Comparison of ENCODE assay signal across 13 cellular contexts in the genomic region with DNA sequence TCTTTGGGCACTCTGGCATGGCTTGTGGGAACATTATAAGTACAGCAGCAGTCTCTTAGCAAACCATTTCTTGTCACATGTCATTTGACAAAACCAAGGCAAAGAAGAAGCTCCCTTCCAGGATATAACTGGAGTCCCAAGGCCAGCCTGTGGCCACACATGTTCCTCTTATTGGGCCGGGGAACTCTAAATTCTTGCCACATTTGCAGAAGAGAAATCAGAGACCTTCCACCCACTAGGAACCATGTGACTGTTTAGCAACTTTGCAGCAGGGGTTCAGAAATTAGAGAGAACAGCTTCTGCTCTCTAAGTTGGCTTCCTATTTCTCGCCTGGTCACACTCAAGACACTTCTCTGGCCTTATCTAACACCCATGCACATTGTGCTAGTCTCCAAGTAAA. TPM values are rescaled to one million over a fixed set of nuclear protein-coding genes. Genes with fewer than 3 reads are reported as not detected.
DNase-seq lines count a peak whose midpoint lies in the region; ATAC-seq, FAIRE-seq and TF ChIP-seq lines count a peak whose summit lies in the region.
"Had no signal": no experiment of that assay in that cellular context is flagged by ENCODE, and none has a peak within 500 bp of the region (broad histone marks: within the 10 kb centered on the region; RNA-seq: fewer than 3 reads in every experiment).

No MANE protein-coding gene starts in this region.

- DNase-seq in CD1c-positive myeloid dendritic cell (ENCODE audit: extremely low spot score) (peak; percentile 97), lung (ENCODE audit: low spot score) (peak; percentile 43), DMS 273 (lab: John Stamatoyannopoulos, UW; ENCODE audit: unreplicated experiment) (no peak), kidney (no peak)
- no peak for DNase-seq in stimulated activated CD4-positive, alpha-beta T cell treated with anti-CD3 and anti-CD28 coated beads, Interleukin-12 subunit alpha, Interleukin-12 subunit beta, amount 100 ng/mL, for 4 hours
- DNase-seq in effector memory CD4-positive, alpha-beta T cell = no peak
- DNase-seq: NCI-H774 had no signal

- ATAC-seq in HG02763 (IDR thresholded peaks at IDR 0.05; ENCODE audit: unreplicated experiment) (peak; percentile 52), lung (ENCODE audit: insufficient read depth, low FRiP score) (peak; percentile 38)
- ATAC-seq: stimulated activated effector memory CD8-positive, alpha-beta T cell treated with anti-CD3 and anti-CD28 coated beads, Interleukin-12 subunit alpha, Interleukin-12 subunit beta, amount 100 ng/mL, for 72 hours had no signal

- WGBS in lung, 2 donors = 37 to 58% methylated on average over 2 of the region's 2 CpGs

- H2AFZ ChIP-seq in OCI-LY3 (ENCODE audit: low read depth, low read length) = peak overlapping the region; percentile 0; the same call in 1 of the 2 replicates

- no peak for TF ChIP-seq CTCF in OCI-LY3 (IDR thresholded peaks at IDR 0.05; ENCODE audit: low read depth, low read length)
- TF ChIP-seq CTCF in lung (IDR thresholded peaks at IDR 0.05; ENCODE audit: control extremely low read depth, extremely low read depth) = no peak
- TF ChIP-seq CTCF in kidney (IDR thresholded peaks at IDR 0.05; ENCODE audit: borderline replicate concordance, extremely low read depth, insufficient read depth) = no peak

- H3K9ac ChIP-seq in OCI-LY3 (ENCODE audit: low read length) (no peak overlapping the region), kidney (ENCODE audit: low read length in 2 of 2) (no peak overlapping the region)
- H3K9ac ChIP-seq: KMS-11 had no signal

- peak overlapping the region; percentile 11; the same call in 1 of the 2 replicates for H3K4me3 ChIP-seq in OCI-LY3 (ENCODE audit: low read length)
- H3K4me3 ChIP-seq in lung = no peak overlapping the region
- no peak overlapping the region for H3K4me3 ChIP-seq in kidney (ENCODE audit: low read length in 2 of 2)
- no peak overlapping the region for H3K4me3 ChIP-seq in effector memory CD4-positive, alpha-beta T cell (ENCODE audit: insufficient read depth, low read depth, low read length, poor library complexity, severe bottlenecking)

- FAIRE-seq in kidney (lab: Jason Lieb, UNC) = no peak
- FAIRE-seq: H1 had no signal

- H3K36me3 ChIP-seq in OCI-LY3 (replicated peaks; ENCODE audit: low read depth, low read length) (no peaks in the 10 kb centered on the region), lung (ENCODE audit: control insufficient read depth in 2 of 2, insufficient read depth in 2 of 2, low read length in 2 of 2) (no peaks in the 10 kb centered on the region), kidney (ENCODE audit: control insufficient read depth in 1 of 2, insufficient read depth in 2 of 2, low read length in 2 of 2) (no peaks in the 10 kb centered on the region)
- no peaks in the 10 kb centered on the region for H3K36me3 ChIP-seq in effector memory CD4-positive, alpha-beta T cell (ENCODE audit: control insufficient read depth, insufficient read depth, low read length)

- H3K27me3 ChIP-seq in OCI-LY3 (ENCODE audit: low read depth, low read length) (no peaks in the 10 kb centered on the region), lung (ENCODE audit: control insufficient read depth, insufficient read depth) (no peaks in the 10 kb centered on the region)
- H3K27me3 ChIP-seq in effector memory CD4-positive, alpha-beta T cell (replicated peaks; ENCODE audit: control insufficient read depth, insufficient read depth, low read length, poor library complexity, severe bottlenecking) = no peaks in the 10 kb centered on the region

- H3K79me2 ChIP-seq in OCI-LY3 (ENCODE audit: low read length) = no peaks in the 10 kb centered on the region

- no peaks in the 10 kb centered on the region for H3K9me3 ChIP-seq in OCI-LY3 (ENCODE audit: insufficient read depth, low read length)
- H3K9me3 ChIP-seq in lung (ENCODE audit: control insufficient read depth in 2 of 2, insufficient read depth in 1 of 2, low read length in 1 of 2) = no peaks in the 10 kb centered on the region
- no peaks in the 10 kb centered on the region for H3K9me3 ChIP-seq in kidney (ENCODE audit: control insufficient read depth in 1 of 2, low read length in 2 of 2)
- no peaks in the 10 kb centered on the region for H3K9me3 ChIP-seq in effector memory CD4-positive, alpha-beta T cell (ENCODE audit: control insufficient read depth, low read length)

- no peaks in the 10 kb centered on the region for H4K20me1 ChIP-seq in OCI-LY3 (ENCODE audit: insufficient read depth, low read length)

- peak overlapping the region; percentile 51 for H3K4me2 ChIP-seq in OCI-LY3 (ENCODE audit: low read length)
- H3K4me2 ChIP-seq: KMS-11 had no signal

- intact Hi-C loops in kidney (cut with DNase I) = no loop called here

- H3K27ac ChIP-seq in OCI-LY3 (ENCODE audit: low read length) (peak overlapping the region; percentile 55), lung (ENCODE audit: low read depth in 1 of 2, low read length in 1 of 2) (no peak overlapping the region), kidney (ENCODE audit: low read depth in 2 of 2, low read length in 2 of 2) (no peak overlapping the region)
- no peak overlapping the region for H3K27ac ChIP-seq in effector memory CD4-positive, alpha-beta T cell (ENCODE audit: insufficient read depth, low read length, poor library complexity, severe bottlenecking)
- H3K27ac ChIP-seq: KMS-11, VCaP had no signal

- H3K4me1 ChIP-seq in OCI-LY3 (ENCODE audit: low read length) (peaks cover 27% of the 10 kb centered on the region), lung (ENCODE audit: control insufficient read depth in 2 of 2, insufficient read depth in 2 of 2, low read length in 2 of 2) (peaks cover 0 to 3% of the 10 kb centered on the region in 2 donors), kidney (ENCODE audit: control insufficient read depth in 1 of 2, insufficient read depth in 1 of 2, low read depth in 1 of 2, low read length in 2 of 2) (no peaks in the 10 kb centered on the region)
- no peaks in the 10 kb centered on the region for H3K4me1 ChIP-seq in effector memory CD4-positive, alpha-beta T cell (ENCODE audit: control insufficient read depth, insufficient read depth, low read length, poor library complexity, severe bottlenecking)

RNA-seq across cellular contexts. Expression of gene MEP1A, which starts 20.4 kb away (rescaled TPM):
- total RNA-seq in lung (under 1 TPM; 0.06 to 0.09 TPM), kidney (0.09 TPM)
- polyA plus RNA-seq in lung (under 1 TPM; 0.08 to 0.11 TPM), kidney (ENCODE audit: insufficient read depth, low read depth, low replicate concordance) (0.13 TPM)
- total RNA-seq: H1 had no signal

RNA-seq across cellular contexts. Expression of gene ANKRD66, which starts 26.0 kb away (rescaled TPM):
- total RNA-seq in lung = 10 to 100 TPM; 11.3 to 12.4 TPM
- 1 to 10 TPM; 5.1 to 5.5 TPM for polyA plus RNA-seq in lung
- total RNA-seq in kidney = not detected
- polyA plus RNA-seq in kidney (ENCODE audit: insufficient read depth, low read depth, low replicate concordance) = not detected
- total RNA-seq: H1 had no signal

RNA-seq across cellular contexts. Expression of gene PLA2G7, which starts 37.6 kb away (rescaled TPM):
- total RNA-seq in lung (1 to 10 TPM; 6.7 to 9.4 TPM), kidney (1.9 TPM)
- polyA plus RNA-seq in lung (10 to 100 TPM; 13.5 to 23.4 TPM), kidney (ENCODE audit: insufficient read depth, low read depth, low replicate concordance) (not detected)

Comparison
In these comparisons a context has a peak if more than half of its experiments do, and no peak if none do; other contexts are left out.
1. DNase-seq: peak in CD1c-positive myeloid dendritic cell (single experiment) and lung (single experiment); none in DMS 273 (single experiment), stimulated activated CD4-positive, alpha-beta T cell treated with anti-CD3 and anti-CD28 coated beads, Interleukin-12 subunit alpha, Interleukin-12 subunit beta, amount 100 ng/mL, for 4 hours (single experiment), kidney (single experiment) and effector memory CD4-positive, alpha-beta T cell (0 of 3).
2. RNA of gene ANKRD66, which starts 26.0 kb away (total RNA-seq): 11.3 to 12.4 TPM in lung; not detected in kidney (single experiment); every median in the first group is over 10 times any median in the second.